In genomic region chrX:20060961-20061868, GRCh38 we compare ENCODE assay signal across 9 cellular contexts. TPM values are rescaled to one million over a fixed set of nuclear protein-coding genes. Genes with fewer than 3 reads are reported as not detected.
DNase-seq lines count a peak whose midpoint lies in the region; ATAC-seq and TF ChIP-seq lines count a peak whose summit lies in the region.
"Had no signal": no experiment of that assay in that cellular context is flagged by ENCODE, and none has a peak within 500 bp of the region (broad histone marks: within the 10 kb centered on the region; RNA-seq: fewer than 3 reads in every experiment).

No MANE protein-coding gene starts in this region.

- H3K36me3 ChIP-seq in right atrium auricular region = no peaks in the 10 kb centered on the region
- H3K36me3 ChIP-seq: right lobe of liver had no signal

- H3K27ac ChIP-seq in right atrium auricular region = no peak overlapping the region
- H3K27ac ChIP-seq: right lobe of liver had no signal

- H3K27me3 ChIP-seq in right atrium auricular region = no peaks in the 10 kb centered on the region
- H3K27me3 ChIP-seq: right lobe of liver had no signal

- DNase-seq in HFFc6 = no peak
- DNase-seq in NAMALWA (ENCODE audit: low spot score) = peak; percentile 88
- peak; percentile 70 for DNase-seq in germinal center (ENCODE audit: low spot score)
- no peak for DNase-seq in HuH-7 (ENCODE audit: low spot score)
- no peak for DNase-seq in right atrium auricular region (ENCODE audit: low spot score)
- DNase-seq in activated CD8-positive, alpha-beta memory T cell treated with anti-CD3 and anti-CD28 coated beads, Interleukin-2, amount 10 ng/mL, durations not matched to agents 7 days and 5 days = no peak
- DNase-seq in nephron progenitor cell = no peak
- DNase-seq: right lobe of liver had no signal

- H3K4me3 ChIP-seq in right atrium auricular region = no peak overlapping the region
- H3K4me3 ChIP-seq: right lobe of liver had no signal

- TF ChIP-seq CTCF in HFFc6 (IDR thresholded peaks at IDR 0.05) (no peak), right atrium auricular region (IDR thresholded peaks at IDR 0.05) (no peak), nephron progenitor cell (IDR thresholded peaks at IDR 0.05) (no peak)

- ATAC-seq in GM18861 (IDR thresholded peaks at IDR 0.05; ENCODE audit: unreplicated experiment) = peak; percentile 69
- ATAC-seq in activated CD8-positive, alpha-beta memory T cell treated with anti-CD3 and anti-CD28 coated beads, Interleukin-2, amount 10 ng/mL, durations not matched to agents 7 days and 5 days = no peak

- CTCF ChIA-PET in activated CD8-positive, alpha-beta memory T cell treated with anti-CD3 and anti-CD28 coated beads, Interleukin-2, amount 10 ng/mL, durations not matched to agents 7 days and 5 days (lab: Charles Lee) = interaction anchor here (2.0 kb wide), 1 partner anchor 156 kb away, joined by 10 read pairs; no protein-coding TSS in a partner anchor

- H3K36me3 Mint-ChIP-seq in HFFc6 (ENCODE audit: low read depth) (no peaks in the 10 kb centered on the region), nephron progenitor cell (ENCODE audit: low read depth) (no peaks in the 10 kb centered on the region)
- H3K36me3 Mint-ChIP-seq in activated CD8-positive, alpha-beta memory T cell treated with anti-CD3 and anti-CD28 coated beads, Interleukin-2, amount 10 ng/mL, durations not matched to agents 7 days and 5 days = no peaks in the 10 kb centered on the region

- H3K27me3 Mint-ChIP-seq in HFFc6 (ENCODE audit: insufficient read depth) (peaks cover 7% of the 10 kb centered on the region), nephron progenitor cell (ENCODE audit: low read depth, poor library complexity) (peaks cover 4% of the 10 kb centered on the region)
- H3K27me3 Mint-ChIP-seq in activated CD8-positive, alpha-beta memory T cell treated with anti-CD3 and anti-CD28 coated beads, Interleukin-2, amount 10 ng/mL, durations not matched to agents 7 days and 5 days = peaks cover 3% of the 10 kb centered on the region

- no peaks in the 10 kb centered on the region for H3K9me3 ChIP-seq in right atrium auricular region
- H3K9me3 ChIP-seq: right lobe of liver had no signal

- no peaks in the 10 kb centered on the region for H3K9me3 Mint-ChIP-seq in HFFc6
- H3K9me3 Mint-ChIP-seq in activated CD8-positive, alpha-beta memory T cell treated with anti-CD3 and anti-CD28 coated beads, Interleukin-2, amount 10 ng/mL, durations not matched to agents 7 days and 5 days (ENCODE audit: low read depth) = no peaks in the 10 kb centered on the region
- H3K9me3 Mint-ChIP-seq in nephron progenitor cell = peaks cover 47% of the 10 kb centered on the region

- H3K4me1 Mint-ChIP-seq in HFFc6 (ENCODE audit: low read depth) (peaks cover 23% of the 10 kb centered on the region), nephron progenitor cell (peaks cover 16% of the 10 kb centered on the region)
- peaks cover 16% of the 10 kb centered on the region for H3K4me1 Mint-ChIP-seq in activated CD8-positive, alpha-beta memory T cell treated with anti-CD3 and anti-CD28 coated beads, Interleukin-2, amount 10 ng/mL, durations not matched to agents 7 days and 5 days

- no peaks in the 10 kb centered on the region for H3K4me1 ChIP-seq in right atrium auricular region
- H3K4me1 ChIP-seq: right lobe of liver had no signal

- H3K27ac Mint-ChIP-seq in HFFc6 (peak overlapping the region; percentile 36; the same call in 1 of the 2 replicates), nephron progenitor cell (no peak overlapping the region)
- no peak overlapping the region for H3K27ac Mint-ChIP-seq in activated CD8-positive, alpha-beta memory T cell treated with anti-CD3 and anti-CD28 coated beads, Interleukin-2, amount 10 ng/mL, durations not matched to agents 7 days and 5 days

- no peak overlapping the region for H3K4me3 Mint-ChIP-seq in HFFc6
- H3K4me3 Mint-ChIP-seq in activated CD8-positive, alpha-beta memory T cell treated with anti-CD3 and anti-CD28 coated beads, Interleukin-2, amount 10 ng/mL, durations not matched to agents 7 days and 5 days = no peak overlapping the region
- H3K4me3 Mint-ChIP-seq in nephron progenitor cell = no peak overlapping the region

RNA-seq across cellular contexts. Expression of gene MAP7D2, which starts 55.5 kb away (rescaled TPM):
- total RNA-seq in HFFc6 (2021; fragmentation: NEBNext Ultra II Directional; extraction: Animal tissue kit (Norgen Biotek cat#: 25700)) = under 1 TPM in 5 of 6 experiments, not detected in 1; 0.05 to 0.47 (median 0.20) TPM
- total RNA-seq in right atrium auricular region = under 1 TPM; 0.24 to 0.56 TPM
- total RNA-seq in activated CD8-positive, alpha-beta memory T cell treated with anti-CD3 and anti-CD28 coated beads, Interleukin-2, amount 10 ng/mL, durations not matched to agents 7 days and 5 days = under 1 TPM; 0.15 to 0.40 TPM

Comparison
In these comparisons a context has a peak if more than half of its experiments do, and no peak if none do; other contexts are left out.
1. DNase-seq: peak in NAMALWA (single experiment) and germinal center (single experiment); none in HFFc6 (single experiment), HuH-7 (single experiment), right atrium auricular region (single experiment), activated CD8-positive, alpha-beta memory T cell treated with anti-CD3 and anti-CD28 coated beads, Interleukin-2, amount 10 ng/mL, durations not matched to agents 7 days and 5 days (single experiment) and nephron progenitor cell (single experiment).